Comparison of ENCODE assay signal across 8 cellular contexts in the genomic region with DNA sequence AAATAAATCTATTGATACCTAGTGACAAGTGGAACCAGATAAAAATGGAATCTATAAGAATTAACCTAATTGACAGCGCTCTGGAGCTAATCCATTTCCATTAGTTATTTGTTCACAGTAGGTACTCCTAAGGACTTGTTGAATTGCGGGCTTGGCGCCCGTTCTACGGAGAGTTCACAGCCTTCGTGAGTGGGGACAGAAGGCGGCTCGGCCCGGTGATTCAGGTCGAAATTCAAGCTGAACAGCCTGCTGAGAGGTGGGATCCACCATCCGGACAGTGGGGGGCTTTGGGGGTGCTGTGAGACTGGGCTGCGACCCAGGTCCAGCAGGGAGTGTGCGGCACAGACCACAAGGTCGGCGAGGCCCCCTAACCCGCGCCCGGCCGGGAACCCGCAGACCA. TPM values are rescaled to one million over a fixed set of nuclear protein-coding genes. Genes with fewer than 3 reads are reported as not detected.
DNase-seq lines count a peak whose midpoint lies in the region; ATAC-seq and TF ChIP-seq lines count a peak whose summit lies in the region.

No MANE protein-coding gene starts in this region.

- CTCF ChIA-PET in SK-N-SH (lab: Yijun Ruan, JAX), result interaction anchor here (0.8 to 6.5 kb wide), 5 partner anchors 10 to 615 kb away, joined by 3 to 61 read pairs (median 3); no protein-coding TSS in a partner anchor

- TF ChIP-seq RAD21 in SK-N-SH (IDR thresholded peaks at IDR 0.05; ENCODE audit: low read length), result no peak

- no peak for TF ChIP-seq EP300 in SK-N-SH (IDR thresholded peaks at IDR 0.05; ENCODE audit: borderline replicate concordance in 1 of 2, low read depth in 1 of 2, low read length in 1 of 2)

- H3K27me3 ChIP-seq in SK-N-SH (ENCODE audit: insufficient read depth) (peaks cover 4% of the 10 kb centered on the region; the same call in 1 of the 2 replicates), right cardiac atrium (ENCODE audit: control insufficient read depth, insufficient read depth) (no peaks in the 10 kb centered on the region)

- H3K4me1 ChIP-seq in SK-N-SH (ENCODE audit: control insufficient read depth in 1 of 2, insufficient read depth in 2 of 2, low read depth in 1 of 2, low read length in 1 of 2) (peaks cover 11 to 13% of the 10 kb centered on the region in 2 experiments; a peak in 3 of 4 replicates), right cardiac atrium (ENCODE audit: control insufficient read depth, insufficient read depth, low read length) (no peaks in the 10 kb centered on the region)

- H3K4me3 Mint-ChIP-seq in activated naive CD8-positive, alpha-beta T cell treated with anti-CD3 and anti-CD28 coated beads, Interleukin-2, amount 10 ng/mL, durations not matched to agents 7 days and 5 days, result peak overlapping the region; percentile 82

- DNase-seq in SK-N-SH (no peak), NCI-H1092 (lab: John Stamatoyannopoulos, UW) (peak; percentile 12), right cardiac atrium (peak in 2 of 3 donors; percentile 50 to 74), retinal pigment epithelial cell (ENCODE audit: low read depth) (no peak), NCI-H1417 treated with DMSO at 0.1 percent for 48 hours (lab: John Stamatoyannopoulos, UW) (no peak)
- no peak for DNase-seq in activated naive CD8-positive, alpha-beta T cell treated with anti-CD3 and anti-CD28 coated beads, Interleukin-2, amount 10 ng/mL, durations not matched to agents 7 days and 5 days

- H3K27ac ChIP-seq in SK-N-SH (ENCODE audit: low read depth in 2 of 2, low read length in 1 of 2) (peak overlapping the region; percentile 90 to 97), right cardiac atrium (ENCODE audit: low read length) (peak overlapping the region; percentile 74)

- H3K4me3 ChIP-seq in SK-N-SH (ENCODE audit: low read depth in 2 of 2, low read length in 1 of 2), result peak overlapping the region; percentile 83 to 97
- H3K4me3 ChIP-seq in right cardiac atrium (ENCODE audit: low read length), result peak overlapping the region; percentile 93
- peak overlapping the region; percentile 69 for H3K4me3 ChIP-seq in retinal pigment epithelial cell (ENCODE audit: low read length)

- POLR2A ChIA-PET in SK-N-SH (lab: Yijun Ruan, JAX), result interaction anchor here (1.2 to 2.8 kb wide), 18 partner anchors 8 to 693 kb away, joined by 3 to 34 read pairs (median 5); a partner anchor contains a TSS
- POLR2A ChIA-PET in activated naive CD8-positive, alpha-beta T cell treated with anti-CD3 and anti-CD28 coated beads, Interleukin-2, amount 10 ng/mL, durations not matched to agents 7 days and 5 days (lab: Charles Lee), result interaction anchor here (0.9 to 2.9 kb wide), 12 partner anchors 8 to 1392 kb away, joined by 3 to 24 read pairs (median 7); a partner anchor contains a TSS

- no peaks in the 10 kb centered on the region for H3K9me2 ChIP-seq in SK-N-SH

- no peaks in the 10 kb centered on the region for H3F3A ChIP-seq in SK-N-SH (replicated peaks; ENCODE audit: insufficient read depth)

- H3K9ac ChIP-seq in SK-N-SH, result peak overlapping the region; percentile 99

- peaks cover 28% of the 10 kb centered on the region for H3K27me3 Mint-ChIP-seq in activated naive CD8-positive, alpha-beta T cell treated with anti-CD3 and anti-CD28 coated beads, Interleukin-2, amount 10 ng/mL, durations not matched to agents 7 days and 5 days

- peak overlapping the region; percentile 79 for H3K4me2 ChIP-seq in SK-N-SH

- WGBS in SK-N-SH (ENCODE audit: low lambda C conversion rate), result 52% methylated on average over 12 of the region's 20 CpGs
- 8% methylated on average over 20 of the region's 20 CpGs for WGBS in right cardiac atrium

- ATAC-seq in SK-N-SH treated with all-trans-retinoic acid at 6 μM for 48 hours (no peak), right cardiac atrium (peak in 1 of 2 donors; percentile 17), GM18519 (IDR thresholded peaks at IDR 0.05; ENCODE audit: low FRiP score, unreplicated experiment) (no peak)
- ATAC-seq in activated naive CD8-positive, alpha-beta T cell treated with anti-CD3 and anti-CD28 coated beads, Interleukin-2, amount 10 ng/mL, durations not matched to agents 7 days and 5 days (ENCODE audit: low read depth), result no peak

- peaks cover 3% of the 10 kb centered on the region for H3K36me3 Mint-ChIP-seq in activated naive CD8-positive, alpha-beta T cell treated with anti-CD3 and anti-CD28 coated beads, Interleukin-2, amount 10 ng/mL, durations not matched to agents 7 days and 5 days

- H3K9me3 ChIP-seq in SK-N-SH (no peaks in the 10 kb centered on the region), right cardiac atrium (ENCODE audit: control insufficient read depth, low read length) (no peaks in the 10 kb centered on the region)

- H3K9me3 Mint-ChIP-seq in activated naive CD8-positive, alpha-beta T cell treated with anti-CD3 and anti-CD28 coated beads, Interleukin-2, amount 10 ng/mL, durations not matched to agents 7 days and 5 days, result no peaks in the 10 kb centered on the region

- peak overlapping the region; percentile 95 for H2AFZ ChIP-seq in SK-N-SH (ENCODE audit: low read depth)

- H3K4me1 Mint-ChIP-seq in activated naive CD8-positive, alpha-beta T cell treated with anti-CD3 and anti-CD28 coated beads, Interleukin-2, amount 10 ng/mL, durations not matched to agents 7 days and 5 days, result peaks cover 15% of the 10 kb centered on the region

- peaks cover 44% of the 10 kb centered on the region for H3K79me2 ChIP-seq in SK-N-SH (ENCODE audit: insufficient read depth)

- TF ChIP-seq CTCF in SK-N-SH (IDR thresholded peaks at IDR 0.05), result no peak
- TF ChIP-seq CTCF in retinal pigment epithelial cell (conservative IDR thresholded peaks at IDR 0.05; ENCODE audit: low read depth, low read length), result no peak

- H4K20me1 ChIP-seq in SK-N-SH (ENCODE audit: insufficient read depth), result peaks cover 36% of the 10 kb centered on the region

- H3K36me3 ChIP-seq in SK-N-SH (replicated peaks in 1 of 2; ENCODE audit: control insufficient read depth in 1 of 2, insufficient read depth in 2 of 2, low read length in 1 of 2), result no peaks in the 10 kb centered on the region

- H3K27ac Mint-ChIP-seq in activated naive CD8-positive, alpha-beta T cell treated with anti-CD3 and anti-CD28 coated beads, Interleukin-2, amount 10 ng/mL, durations not matched to agents 7 days and 5 days, result peak overlapping the region; percentile 73

- intact Hi-C loops in right cardiac atrium (cut with DNase I), result loop anchor here in 2 of 4 donors (10.0 kb wide), 1 partner anchor 614 kb away; no protein-coding TSS in a partner anchor

TF ChIP-seq in SK-N-SH, 30 proteins besides CTCF, POLR2A, EP300 and RAD21 (continues in another document):
- no peak for TF ChIP-seq FOXJ3 (CRISPR knock-in tag; IDR thresholded peaks at IDR 0.05)
- TF ChIP-seq RXRA (IDR thresholded peaks at IDR 0.05; ENCODE audit: borderline replicate concordance, low read depth), result no peak
- no peak for TF ChIP-seq MEF2A (IDR thresholded peaks at IDR 0.05; ENCODE audit: borderline replicate concordance, low read depth)
- TF ChIP-seq, protein P1, sequence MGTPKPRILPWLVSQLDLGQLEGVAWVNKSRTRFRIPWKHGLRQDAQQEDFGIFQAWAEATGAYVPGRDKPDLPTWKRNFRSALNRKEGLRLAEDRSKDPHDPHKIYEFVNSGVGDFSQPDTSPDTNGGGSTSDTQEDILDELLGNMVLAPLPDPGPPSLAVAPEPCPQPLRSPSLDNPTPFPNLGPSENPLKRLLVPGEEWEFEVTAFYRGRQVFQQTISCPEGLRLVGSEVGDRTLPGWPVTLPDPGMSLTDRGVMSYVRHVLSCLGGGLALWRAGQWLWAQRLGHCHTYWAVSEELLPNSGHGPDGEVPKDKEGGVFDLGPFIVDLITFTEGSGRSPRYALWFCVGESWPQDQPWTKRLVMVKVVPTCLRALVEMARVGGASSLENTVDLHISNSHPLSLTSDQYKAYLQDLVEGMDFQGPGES (IDR thresholded peaks at IDR 0.05; ENCODE audit: low read depth, low read length), result no peak
- TF ChIP-seq, protein P2, sequence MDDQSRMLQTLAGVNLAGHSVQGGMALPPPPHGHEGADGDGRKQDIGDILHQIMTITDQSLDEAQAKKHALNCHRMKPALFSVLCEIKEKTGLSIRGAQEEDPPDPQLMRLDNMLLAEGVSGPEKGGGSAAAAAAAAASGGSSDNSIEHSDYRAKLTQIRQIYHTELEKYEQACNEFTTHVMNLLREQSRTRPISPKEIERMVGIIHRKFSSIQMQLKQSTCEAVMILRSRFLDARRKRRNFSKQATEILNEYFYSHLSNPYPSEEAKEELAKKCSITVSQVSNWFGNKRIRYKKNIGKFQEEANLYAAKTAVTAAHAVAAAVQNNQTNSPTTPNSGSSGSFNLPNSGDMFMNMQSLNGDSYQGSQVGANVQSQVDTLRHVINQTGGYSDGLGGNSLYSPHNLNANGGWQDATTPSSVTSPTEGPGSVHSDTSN (IDR thresholded peaks at IDR 0.05), result no peak

TF ChIP-seq in SK-N-SH treated with all-trans-retinoic acid at 6 μM for 48 hours, 23 proteins besides CTCF, POLR2A, EP300 and RAD21:
- TF ChIP-seq ZC3H10 (CRISPR knock-in tag; IDR thresholded peaks at IDR 0.05), result no peak
- no peak for TF ChIP-seq ZFP3 (CRISPR knock-in tag; IDR thresholded peaks at IDR 0.05)
- TF ChIP-seq TCF4 (CRISPR knock-in tag; IDR thresholded peaks at IDR 0.05; ENCODE audit: borderline replicate concordance), result no peak
- no peak for TF ChIP-seq CSDC2 (CRISPR knock-in tag; IDR thresholded peaks at IDR 0.05)

RNA-seq across cellular contexts. Expression of a gene that starts 0.8 kb away (rescaled TPM):
- polyA plus RNA-seq in SK-N-SH (2012; rRNA removed) (178 and 279 TPM in 2 replicates), right cardiac atrium (53.5 TPM)
- polyA plus RNA-seq in SK-N-SH (2012; cell fraction: cytosol; rRNA removed), result 139 and 171 TPM in 2 replicates
- 331 and 398 TPM in 2 replicates for polyA plus RNA-seq in SK-N-SH (2012; cell fraction: nucleus; rRNA removed)
- 100 to 1,000 TPM; 135 to 139 TPM for total RNA-seq in activated naive CD8-positive, alpha-beta T cell treated with anti-CD3 and anti-CD28 coated beads, Interleukin-2, amount 10 ng/mL, durations not matched to agents 7 days and 5 days
- 100 to 1,000 TPM; 154 to 263 (median 180) TPM for total RNA-seq in right cardiac atrium

Comparison
In these comparisons a context has a peak if more than half of its experiments do, and no peak if none do; other contexts are left out.
1. DNase-seq: peak in NCI-H1092 (single experiment) and right cardiac atrium (2 of 3); none in SK-N-SH (single experiment), activated naive CD8-positive, alpha-beta T cell treated with anti-CD3 and anti-CD28 coated beads, Interleukin-2, amount 10 ng/mL, durations not matched to agents 7 days and 5 days (single experiment), retinal pigment epithelial cell (single experiment) and NCI-H1417 treated with DMSO at 0.1 percent for 48 hours (single experiment).
2. Peak in every context shown above with its lines, with median percentiles within 50 percentile points of each other: H3K4me3 ChIP-seq.